22 cellular contexts compared by ENCODE assay signal in the genomic region with DNA sequence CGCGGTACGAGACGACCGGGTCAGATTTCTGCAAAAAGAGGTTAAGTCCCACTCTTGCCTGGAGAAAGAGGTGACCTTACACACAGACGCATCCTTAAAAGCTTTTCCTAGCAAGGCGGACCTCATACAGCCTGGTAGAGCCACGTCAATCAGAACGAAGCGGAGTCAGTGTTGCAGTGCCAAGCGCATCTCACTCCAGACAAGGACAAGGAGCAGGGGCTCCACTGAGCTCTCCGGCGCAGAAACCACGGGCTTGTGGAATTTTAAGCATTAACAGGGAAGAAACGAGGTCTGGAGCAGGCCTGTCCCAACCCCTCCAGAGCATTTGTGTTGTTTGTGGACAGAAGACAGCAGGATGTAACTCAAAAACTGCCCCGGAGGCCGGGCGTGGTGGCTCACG. TPM values are rescaled to one million over a fixed set of nuclear protein-coding genes. Genes with fewer than 3 reads are reported as not detected.
DNase-seq lines count a peak whose midpoint lies in the region; ATAC-seq and TF ChIP-seq lines count a peak whose summit lies in the region.
"Had no signal": no experiment of that assay in that cellular context is flagged by ENCODE, and none has a peak within 500 bp of the region (broad histone marks: within the 10 kb centered on the region; RNA-seq: fewer than 3 reads in every experiment).

No MANE protein-coding gene starts in this region.

- no peak overlapping the region for H3K23ac ChIP-seq in mesenchymal stem cell (ENCODE audit: low read length in 2 of 2)

- no peak overlapping the region for H2AK5ac ChIP-seq in mesenchymal stem cell (ENCODE audit: low read length, severe bottlenecking)

- peak overlapping the region; percentile 13 for H3K4me2 ChIP-seq in mesenchymal stem cell (ENCODE audit: low read length, poor library complexity, severe bottlenecking)

- H4K8ac ChIP-seq in mesenchymal stem cell (ENCODE audit: low read length): no peak overlapping the region

- peaks cover 32% of the 10 kb centered on the region for H3K4me1 ChIP-seq in mesenchymal stem cell (ENCODE audit: control insufficient read depth, insufficient read depth, low read depth, low read length)
- H3K4me1 ChIP-seq in CD8-positive, alpha-beta memory T cell (ENCODE audit: insufficient read depth, low read length): peaks cover 5% of the 10 kb centered on the region
- H3K4me1 ChIP-seq: testis had no signal

- peaks cover 47% of the 10 kb centered on the region for H3K4me1 Mint-ChIP-seq in stimulated activated naive CD8-positive, alpha-beta T cell treated with anti-CD3 and anti-CD28 coated beads, Interleukin-15, Interleukin-2, amounts not matched to agents 100 ng/mL and 50 ng/mL, for 24 hours (ENCODE audit: low read depth)
- H3K4me1 Mint-ChIP-seq in WTC11: peaks cover 11% of the 10 kb centered on the region
- peaks cover 9 to 22% (median 11%) of the 10 kb centered on the region in 3 donors for H3K4me1 Mint-ChIP-seq in CD8-positive, alpha-beta memory T cell

- no peak overlapping the region for H2BK12ac ChIP-seq in mesenchymal stem cell (ENCODE audit: low read length in 2 of 2)

- no peak for ATAC-seq in stimulated activated naive CD8-positive, alpha-beta T cell treated with anti-CD3 and anti-CD28 coated beads, Interleukin-15, Interleukin-2, amounts not matched to agents 100 U/mL and 50 U/mL, for 24 hours
- ATAC-seq in WTC11 (no peak), GM21723 (IDR thresholded peaks at IDR 0.05; ENCODE audit: unreplicated experiment) (no peak)

- H2BK5ac ChIP-seq in mesenchymal stem cell (ENCODE audit: low read depth, low read length, poor library complexity, severe bottlenecking): no peak overlapping the region

- H3K27ac Mint-ChIP-seq in stimulated activated naive CD8-positive, alpha-beta T cell treated with anti-CD3 and anti-CD28 coated beads, Interleukin-15, Interleukin-2, amounts not matched to agents 100 ng/mL and 50 ng/mL, for 24 hours: peak overlapping the region; percentile 67
- H3K27ac Mint-ChIP-seq in WTC11: peak overlapping the region; percentile 85
- peak overlapping the region in 3 of 8 donors; percentile 17 to 86 (median 46) for H3K27ac Mint-ChIP-seq in CD8-positive, alpha-beta memory T cell

- no peak overlapping the region for H3K27ac ChIP-seq in mesenchymal stem cell (ENCODE audit: low read length, poor library complexity, severe bottlenecking)
- H3K27ac ChIP-seq in CD8-positive, alpha-beta memory T cell (ENCODE audit: low read depth, low read length): no peak overlapping the region
- H3K27ac ChIP-seq: coronary artery, testis had no signal

- no peak overlapping the region for H3K14ac ChIP-seq in mesenchymal stem cell (ENCODE audit: low read length in 2 of 2)

- no peak overlapping the region for H4K91ac ChIP-seq in mesenchymal stem cell (ENCODE audit: low read length)

- no peaks in the 10 kb centered on the region for H3K79me1 ChIP-seq in mesenchymal stem cell (replicated peaks; ENCODE audit: low read length, poor library complexity, severe bottlenecking)

- POLR2A ChIA-PET in WTC11 (lab: Charles Lee): interaction anchor here (8.7 kb wide), 1 partner anchor 8 kb away, joined by 142 read pairs; a partner anchor contains a TSS
- POLR2A ChIA-PET in CD8-positive, alpha-beta memory T cell (lab: Charles Lee): no interaction called here

- no peaks in the 10 kb centered on the region for H3K9me3 Mint-ChIP-seq in stimulated activated naive CD8-positive, alpha-beta T cell treated with anti-CD3 and anti-CD28 coated beads, Interleukin-15, Interleukin-2, amounts not matched to agents 100 ng/mL and 50 ng/mL, for 24 hours
- H3K9me3 Mint-ChIP-seq in WTC11: no peaks in the 10 kb centered on the region
- H3K9me3 Mint-ChIP-seq in CD8-positive, alpha-beta memory T cell: no peaks in the 10 kb centered on the region
- H3K9me3 Mint-ChIP-seq: naive thymus-derived CD4-positive, alpha-beta T cell had no signal

- H2BK15ac ChIP-seq in mesenchymal stem cell (ENCODE audit: low read depth, poor library complexity, severe bottlenecking): no peak overlapping the region

- no peak overlapping the region for H2AFZ ChIP-seq in mesenchymal stem cell (ENCODE audit: low read depth, low read length)

- H3K27me3 ChIP-seq in mesenchymal stem cell (ENCODE audit: control insufficient read depth in 1 of 2, insufficient read depth in 1 of 2, low read length in 2 of 2): no peaks in the 10 kb centered on the region
- no peaks in the 10 kb centered on the region for H3K27me3 ChIP-seq in CD8-positive, alpha-beta memory T cell (ENCODE audit: insufficient read depth, low read length, poor library complexity, severe bottlenecking)
- H3K27me3 ChIP-seq: testis had no signal

- CTCF ChIA-PET in WTC11 (lab: Charles Lee): interaction anchor here (0.8 to 2.2 kb wide), 2 partner anchors 9 to 10 kb away, joined by 3 to 18 read pairs; no protein-coding TSS in a partner anchor
- CTCF ChIA-PET in CD8-positive, alpha-beta memory T cell (lab: Charles Lee): no interaction called here

- H3K9me3 ChIP-seq in mesenchymal stem cell (ENCODE audit: control insufficient read depth, low read length): no peaks in the 10 kb centered on the region
- H3K9me3 ChIP-seq in CD8-positive, alpha-beta memory T cell (ENCODE audit: low read length): no peaks in the 10 kb centered on the region
- H3K9me3 ChIP-seq: testis had no signal

- H3K4ac ChIP-seq in mesenchymal stem cell (ENCODE audit: low read depth in 1 of 2, low read length in 2 of 2): no peak overlapping the region

- H3K27me3 Mint-ChIP-seq in stimulated activated naive CD8-positive, alpha-beta T cell treated with anti-CD3 and anti-CD28 coated beads, Interleukin-15, Interleukin-2, amounts not matched to agents 100 ng/mL and 50 ng/mL, for 24 hours: no peaks in the 10 kb centered on the region
- no peaks in the 10 kb centered on the region for H3K27me3 Mint-ChIP-seq in WTC11 (ENCODE audit: low read depth)
- H3K27me3 Mint-ChIP-seq in CD8-positive, alpha-beta memory T cell: peaks cover 0 to 9% of the 10 kb centered on the region in 2 donors
- H3K27me3 Mint-ChIP-seq: naive thymus-derived CD4-positive, alpha-beta T cell had no signal

- DNase-seq in stimulated activated naive CD8-positive, alpha-beta T cell treated with anti-CD3 and anti-CD28 coated beads, Interleukin-15, Interleukin-2, amounts not matched to agents 100 U/mL and 50 U/mL, for 24 hours: no peak
- no peak for DNase-seq in WTC11 (ENCODE audit: low spot score)
- no peak for DNase-seq in mesenchymal stem cell
- DNase-seq in OCI-M2 (lab: John Stamatoyannopoulos, UW; ENCODE audit: unreplicated experiment): no peak
- no peak for DNase-seq in CD8-positive, alpha-beta memory T cell
- no peak for DNase-seq in NK-92 (lab: John Stamatoyannopoulos, UW; ENCODE audit: unreplicated experiment)
- DNase-seq: DMS79, NCI-H1048, NCI-H2029 treated with DMSO at 0.1 percent for 48 hours, NCI-H345, NCI-H774, posterior cingulate gyrus, SHP77, SW 1271, testis had no signal

- H3K4me3 Mint-ChIP-seq in stimulated activated naive CD8-positive, alpha-beta T cell treated with anti-CD3 and anti-CD28 coated beads, Interleukin-15, Interleukin-2, amounts not matched to agents 100 ng/mL and 50 ng/mL, for 24 hours: peak overlapping the region; percentile 51
- no peak overlapping the region for H3K4me3 Mint-ChIP-seq in WTC11
- peak overlapping the region in 3 of 7 donors; percentile 19 to 70 (median 30) for H3K4me3 Mint-ChIP-seq in CD8-positive, alpha-beta memory T cell
- H3K4me3 Mint-ChIP-seq: naive thymus-derived CD4-positive, alpha-beta T cell had no signal

- no peak overlapping the region for H2BK120ac ChIP-seq in mesenchymal stem cell (ENCODE audit: low read depth, low read length)

- no peak overlapping the region for H3K4me3 ChIP-seq in mesenchymal stem cell (ENCODE audit: insufficient read depth in 1 of 2, low read depth in 1 of 2, low read length in 2 of 2)
- no peak overlapping the region for H3K4me3 ChIP-seq in CD8-positive, alpha-beta memory T cell (ENCODE audit: low read length)
- H3K4me3 ChIP-seq: coronary artery, testis had no signal

- H3K9ac ChIP-seq in mesenchymal stem cell (ENCODE audit: low read length): no peak overlapping the region

- no peak overlapping the region for H3K18ac ChIP-seq in mesenchymal stem cell (ENCODE audit: low read depth in 1 of 2, low read length in 2 of 2)

- TF ChIP-seq CTCF in WTC11 (IDR thresholded peaks at IDR 0.05): no peak

- H3K36me3 ChIP-seq in mesenchymal stem cell (ENCODE audit: control insufficient read depth in 1 of 2, insufficient read depth in 2 of 2, low read depth in 1 of 2, low read length in 2 of 2): peaks cover 79 to 83% of the 10 kb centered on the region in 2 experiments
- peaks cover 67% of the 10 kb centered on the region for H3K36me3 ChIP-seq in CD8-positive, alpha-beta memory T cell (ENCODE audit: insufficient read depth, low read length)

- WGBS in mesenchymal stem cell: 95% methylated on average over 19 of the region's 19 CpGs

- peaks cover 74% of the 10 kb centered on the region for H3K36me3 Mint-ChIP-seq in stimulated activated naive CD8-positive, alpha-beta T cell treated with anti-CD3 and anti-CD28 coated beads, Interleukin-15, Interleukin-2, amounts not matched to agents 100 ng/mL and 50 ng/mL, for 24 hours (ENCODE audit: low read depth)
- peaks cover 75% of the 10 kb centered on the region for H3K36me3 Mint-ChIP-seq in WTC11
- peaks cover 8 to 74% (median 11%) of the 10 kb centered on the region in 3 donors for H3K36me3 Mint-ChIP-seq in CD8-positive, alpha-beta memory T cell

TF ChIP-seq in WTC11, 78 proteins besides CTCF, POLR2A, EP300 and RAD21 (continues in another document):
- TF ChIP-seq RORB (CRISPR knock-in tag; IDR thresholded peaks at IDR 0.05) (no peak), TEAD4 (CRISPR knock-in tag; IDR thresholded peaks at IDR 0.05) (no peak), ELF4 (CRISPR knock-in tag; IDR thresholded peaks at IDR 0.05; ENCODE audit: low read depth) (no peak), IRF2 (CRISPR knock-in tag; IDR thresholded peaks at IDR 0.05; ENCODE audit: borderline replicate concordance, low read depth) (no peak), JUN (CRISPR knock-in tag; IDR thresholded peaks at IDR 0.05) (no peak)

RNA-seq across cellular contexts. Expression of a gene that starts 7.1 kb away (rescaled TPM):
- total RNA-seq in WTC11 (2021): 3,572 to 3,864 TPM (median 3,852 TPM) in 3 replicates
- polyA plus RNA-seq in mesenchymal stem cell (2013, experiment 1 of 2): 2,485 TPM
- 2,452 TPM for polyA plus RNA-seq in mesenchymal stem cell (2013, experiment 2 of 2)
- total RNA-seq in CD8-positive, alpha-beta memory T cell: 1,000 to 10,000 TPM; 3,106 to 3,129 TPM
- polyA plus RNA-seq in CD8-positive, alpha-beta memory T cell: 533 TPM

RNA-seq across cellular contexts. Expression of a gene that starts 7.2 kb away (rescaled TPM):
- total RNA-seq in WTC11 (2021): 61.5 to 73.5 TPM (median 68.4 TPM) in 3 replicates
- polyA plus RNA-seq in mesenchymal stem cell (2013, experiment 1 of 2): 83.5 TPM
- polyA plus RNA-seq in mesenchymal stem cell (2013, experiment 2 of 2): 80.6 TPM
- total RNA-seq in CD8-positive, alpha-beta memory T cell: 10 to 100 TPM; 42.5 to 44.9 TPM
- 38.5 TPM for polyA plus RNA-seq in CD8-positive, alpha-beta memory T cell

RNA-seq across cellular contexts. Expression of a gene that starts 29.4 kb away (rescaled TPM):
- total RNA-seq in WTC11 (2021): 45.5 to 46.0 TPM (median 45.9 TPM) in 3 replicates
- 49.3 TPM for polyA plus RNA-seq in mesenchymal stem cell (2013, experiment 1 of 2)
- 49.4 TPM for polyA plus RNA-seq in mesenchymal stem cell (2013, experiment 2 of 2)
- 10 to 100 TPM; 29.1 to 33.8 TPM for total RNA-seq in CD8-positive, alpha-beta memory T cell
- 6.3 TPM for polyA plus RNA-seq in CD8-positive, alpha-beta memory T cell

RNA-seq across cellular contexts. Expression of a gene that starts 45.3 kb away (rescaled TPM):
- 50.4 to 61.9 TPM (median 51.1 TPM) in 3 replicates for total RNA-seq in WTC11 (2021)
- not detected for polyA plus RNA-seq in mesenchymal stem cell (2013, experiment 1 of 2)
- polyA plus RNA-seq in mesenchymal stem cell (2013, experiment 2 of 2): not detected
- total RNA-seq in CD8-positive, alpha-beta memory T cell: not detected
- polyA plus RNA-seq in CD8-positive, alpha-beta memory T cell: not detected
- total RNA-seq: bronchial epithelial cell; fibroblast of lung; LHCN-M2; naive thymus-derived CD4-positive, alpha-beta T cell had no signal
- polyA plus RNA-seq: fibroblast of lung; naive thymus-derived CD4-positive, alpha-beta T cell had no signal
